ENCODE assay signal across 20 cellular contexts in genomic region chr5:121757753-121758152, GRCh38.
DNase-seq lines count a peak whose midpoint lies in the region; ATAC-seq, FAIRE-seq and TF ChIP-seq lines count a peak whose summit lies in the region.
"Had no signal": no experiment of that assay in that cellular context is flagged by ENCODE, and none has a peak within 500 bp of the region (broad histone marks: within the 10 kb centered on the region; RNA-seq: fewer than 3 reads in every experiment).

No MANE protein-coding gene starts in this region.

- no peak for ATAC-seq in A549
- no peak for ATAC-seq in IMR-90 (ENCODE audit: low read depth)
- ATAC-seq: CD8-positive, alpha-beta T cell; HCT116 had no signal

- TF ChIP-seq EP300 in A549 (IDR thresholded peaks at IDR 0.05): no peak

- CTCF ChIA-PET in A549 (lab: Yijun Ruan, JAX): no interaction called here
- CTCF ChIA-PET in IMR-90 (lab: Yijun Ruan, JAX): no interaction called here

- no peak overlapping the region for H2BK20ac ChIP-seq in IMR-90 (ENCODE audit: low read depth, low read length)

- no peak for TF ChIP-seq POLR2A in A549 (IDR thresholded peaks at IDR 0.05; ENCODE audit: low read length)
- TF ChIP-seq POLR2A in IMR-90 (IDR thresholded peaks at IDR 0.05; ENCODE audit: low read depth, low read length): no peak

- no peaks in the 10 kb centered on the region for H3K9me1 ChIP-seq in IMR-90 (ENCODE audit: insufficient read depth, low read length)

- DNase-seq in A549 (ENCODE audit: low read depth in 1 of 2, low spot score in 1 of 2) (no peak), IMR-90 (no peak), NCI-H69 (lab: John Stamatoyannopoulos, UW) (peak; percentile 83), retinal pigment epithelial cell (ENCODE audit: low read depth) (peak; percentile 48), GDM1 (lab: John Stamatoyannopoulos, UW) (no peak), T-helper 9 cell (no peak)
- DNase-seq: CD4-positive, CD25-positive, alpha-beta regulatory T cell; CD8-positive, alpha-beta T cell; DMS 273 treated with DMSO at 0.1 percent for 48 hours; DMS79; EL; GF-D8; H9 had no signal

- H3K56ac ChIP-seq in IMR-90 (ENCODE audit: extremely low read depth, insufficient read depth, low read length): no peak overlapping the region

- dilution Hi-C loops in IMR-90 (cut with HindIII; ENCODE audit: low sequenced_read_pairs, unreplicated experiment): no loop called here

- H4K20me1 ChIP-seq in IMR-90 (ENCODE audit: insufficient read depth, low read length): no peaks in the 10 kb centered on the region
- H4K20me1 ChIP-seq: BLaER1 had no signal

- in situ Hi-C loops in IMR-90 (cut with MboI; ENCODE audit: low sequenced_read_pairs): no loop called here

- H3K79me1 ChIP-seq in IMR-90 (ENCODE audit: low read depth in 1 of 2, low read length in 2 of 2): no peaks in the 10 kb centered on the region

- no peak overlapping the region for H3K18ac ChIP-seq in IMR-90 (ENCODE audit: low read depth, low read length)

- H2AFZ ChIP-seq in IMR-90 (replicated peaks; ENCODE audit: low read length, poor library complexity): no peak overlapping the region
- H2AFZ ChIP-seq: GM23338 had no signal

- H2AK9ac ChIP-seq in IMR-90 (replicated peaks; ENCODE audit: low read depth, low read length, poor library complexity): no peak overlapping the region

- H3K9me3 ChIP-seq in A549: no peaks in the 10 kb centered on the region
- no peaks in the 10 kb centered on the region for H3K9me3 ChIP-seq in IMR-90 (ENCODE audit: control insufficient read depth, insufficient read depth, low read length)
- H3K9me3 ChIP-seq: BLaER1 had no signal

- H3K36me3 ChIP-seq in IMR-90 (ENCODE audit: control insufficient read depth, insufficient read depth, low read length): no peaks in the 10 kb centered on the region
- H3K36me3 ChIP-seq: BLaER1 had no signal

- H3K4me3 ChIP-seq in A549 (no peak overlapping the region), IMR-90 (ENCODE audit: insufficient read depth, low read depth, low read length) (no peak overlapping the region), retinal pigment epithelial cell (ENCODE audit: low read length) (no peak overlapping the region)
- H3K4me3 ChIP-seq: BLaER1, GM23338 had no signal

- H2BK120ac ChIP-seq in IMR-90 (ENCODE audit: low read depth, low read length): no peak overlapping the region

- H3K9ac ChIP-seq in IMR-90 (ENCODE audit: low read depth, low read length): no peak overlapping the region
- H3K9ac ChIP-seq: BLaER1 had no signal

- H4K8ac ChIP-seq in IMR-90 (ENCODE audit: low read depth in 2 of 2, low read length in 2 of 2): no peak overlapping the region

- BruUV-seq in IMR-90 (replicated peaks; lab: Mats Ljungman, UMichigan): no TSS peak

- H3K27ac ChIP-seq in A549: no peak overlapping the region
- no peak overlapping the region for H3K27ac ChIP-seq in IMR-90 (ENCODE audit: insufficient read depth, low read length)
- H3K27ac ChIP-seq: BLaER1, C4-2B had no signal

- no peak overlapping the region for H2AK5ac ChIP-seq in IMR-90 (ENCODE audit: low read depth, low read length)

- no peak overlapping the region for H3K14ac ChIP-seq in IMR-90 (replicated peaks; ENCODE audit: low read depth, low read length)

- H4K91ac ChIP-seq in IMR-90 (ENCODE audit: insufficient read depth, low read depth, low read length): no peak overlapping the region

- POLR2A ChIA-PET in A549 (lab: Yijun Ruan, JAX): no interaction called here
- POLR2A ChIA-PET in IMR-90 (lab: Charles Lee; ENCODE audit: unreplicated experiment): no interaction called here

- FAIRE-seq in A549 (lab: Jason Lieb, UNC): no peak
- FAIRE-seq: D721Med, GM12891, GM18507 had no signal

- H3K27me3 ChIP-seq in IMR-90 (ENCODE audit: control insufficient read depth, insufficient read depth, low read length): no peaks in the 10 kb centered on the region
- H3K27me3 ChIP-seq: BLaER1 had no signal

- no peak overlapping the region for H4K5ac ChIP-seq in IMR-90 (ENCODE audit: low read depth, low read length)

- no peak for TF ChIP-seq CTCF in A549 (IDR thresholded peaks at IDR 0.05)
- TF ChIP-seq CTCF in IMR-90 (conservative IDR thresholded peaks at IDR 0.05; ENCODE audit: low read depth, low read length): no peak
- no peak for TF ChIP-seq CTCF in retinal pigment epithelial cell (conservative IDR thresholded peaks at IDR 0.05; ENCODE audit: low read depth, low read length)

- H3K4ac ChIP-seq in IMR-90 (ENCODE audit: low read depth, low read length): no peak overlapping the region

- no peak overlapping the region for H2BK15ac ChIP-seq in IMR-90 (ENCODE audit: low read depth, low read length)

- 79% methylated on average over 2 of the region's 2 CpGs for WGBS in A549 (ENCODE audit: missing lambda C conversion rate)
- no CpG with 5 or more reads among the region's 2 CpGs for WGBS in IMR-90 (ENCODE audit: extremely low coverage in 2 of 2, insufficient read length in 1 of 2), 2 experiments

- TF ChIP-seq RAD21 in A549 (conservative IDR thresholded peaks at IDR 0.05 in 1 of 2, IDR thresholded peaks at IDR 0.05 in 1 of 2) (no peak), IMR-90 (IDR thresholded peaks at IDR 0.05; ENCODE audit: low read length) (no peak)

- intact Hi-C loops in IMR-90 (cut with micrococcal nuclease): no loop called here

- H3K23ac ChIP-seq in IMR-90 (ENCODE audit: low read depth, low read length): no peak overlapping the region

- H3K4me1 ChIP-seq in A549: no peaks in the 10 kb centered on the region
- no peaks in the 10 kb centered on the region for H3K4me1 ChIP-seq in IMR-90 (ENCODE audit: control insufficient read depth, insufficient read depth, low read length)
- H3K4me1 ChIP-seq: BLaER1 had no signal

- H2BK5ac ChIP-seq in IMR-90 (ENCODE audit: low read depth, low read length, poor library complexity, severe bottlenecking): no peak overlapping the region

- H3K4me2 ChIP-seq in A549 (no peak overlapping the region), IMR-90 (ENCODE audit: low read depth, low read length) (no peak overlapping the region)
- H3K4me2 ChIP-seq: BLaER1, GM23338 had no signal

TF ChIP-seq in A549, 52 proteins besides CTCF, POLR2A, EP300 and RAD21:
- TF ChIP-seq, protein P1, sequence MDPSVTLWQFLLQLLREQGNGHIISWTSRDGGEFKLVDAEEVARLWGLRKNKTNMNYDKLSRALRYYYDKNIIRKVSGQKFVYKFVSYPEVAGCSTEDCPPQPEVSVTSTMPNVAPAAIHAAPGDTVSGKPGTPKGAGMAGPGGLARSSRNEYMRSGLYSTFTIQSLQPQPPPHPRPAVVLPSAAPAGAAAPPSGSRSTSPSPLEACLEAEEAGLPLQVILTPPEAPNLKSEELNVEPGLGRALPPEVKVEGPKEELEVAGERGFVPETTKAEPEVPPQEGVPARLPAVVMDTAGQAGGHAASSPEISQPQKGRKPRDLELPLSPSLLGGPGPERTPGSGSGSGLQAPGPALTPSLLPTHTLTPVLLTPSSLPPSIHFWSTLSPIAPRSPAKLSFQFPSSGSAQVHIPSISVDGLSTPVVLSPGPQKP (IDR thresholded peaks at IDR 0.05; ENCODE audit: low read depth, low read length): no peak
- TF ChIP-seq MAFK (IDR thresholded peaks at IDR 0.05; ENCODE audit: partially characterized antibody): peak; percentile 57
- TF ChIP-seq KDM5A (IDR thresholded peaks at IDR 0.05): no peak
- TF ChIP-seq NFE2L2 (conservative IDR thresholded peaks at IDR 0.05; ENCODE audit: low read length): 0 out of 2 replicates have a peak, but pooled peaks have one; percentile 23

TF ChIP-seq in IMR-90, 13 proteins besides CTCF, POLR2A, EP300 and RAD21:
- no peak for TF ChIP-seq RCOR1 (IDR thresholded peaks at IDR 0.05; ENCODE audit: insufficient replicate concordance, low read length)
- peak; percentile 39; the same call in 1 of the 2 replicates for TF ChIP-seq NFE2L2 (IDR thresholded peaks at IDR 0.05; ENCODE audit: low read depth, low read length)
TF ChIP-seq in IMR-90: peak in this region for 1.

Comparison
In these comparisons a context has a peak if more than half of its experiments do, and no peak if none do; other contexts are left out.
1. DNase-seq: peak in NCI-H69 (single experiment) and retinal pigment epithelial cell (single experiment); none in A549 (0 of 2), IMR-90 (single experiment), GDM1 (single experiment) and T-helper 9 cell (single experiment).